15 cellular contexts compared by ENCODE assay signal in the genomic region with DNA sequence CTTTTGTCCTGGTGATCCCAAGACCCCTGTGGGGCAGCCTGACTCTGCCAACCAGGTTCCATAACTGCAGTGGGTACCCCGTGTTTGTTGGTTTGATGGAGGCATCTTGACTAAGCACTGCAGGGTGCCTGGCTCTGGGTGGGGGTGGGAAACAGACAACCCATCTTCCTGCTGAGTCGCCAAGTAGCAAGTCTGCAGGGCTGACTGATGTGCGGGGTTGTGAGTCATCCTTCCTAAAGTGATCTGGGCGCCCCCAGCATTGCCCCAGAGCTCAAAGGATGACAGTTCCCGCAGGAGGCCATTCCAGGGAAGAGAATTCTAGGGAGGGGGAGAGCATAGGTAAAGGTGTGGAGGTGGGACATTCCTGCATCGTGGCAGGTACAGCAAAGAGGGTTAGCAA. TPM values are rescaled to one million over a fixed set of nuclear protein-coding genes. Genes with fewer than 3 reads are reported as not detected.
DNase-seq lines count a peak whose midpoint lies in the region; ATAC-seq lines count a peak whose summit lies in the region.
"Had no signal": no experiment of that assay in that cellular context is flagged by ENCODE, and none has a peak within 500 bp of the region (broad histone marks: within the 10 kb centered on the region; RNA-seq: fewer than 3 reads in every experiment).

No MANE protein-coding gene starts in this region.

- intact Hi-C loops in Right ventricle myocardium inferior (cut with DNase I) (no loop called here), cardiac septum (cut with DNase I) (no loop called here)

- peak overlapping the region; percentile 27 for H3K27ac ChIP-seq in temporal lobe (ENCODE audit: low read depth, low read length)
- H3K27ac ChIP-seq: SK-N-MC had no signal

- ATAC-seq in Right ventricle myocardium inferior (no peak), HG02840 (IDR thresholded peaks at IDR 0.05; ENCODE audit: low FRiP score, unreplicated experiment) (no peak)
- ATAC-seq: activated CD4-positive, CD25-positive, alpha-beta regulatory T cell treated with anti-CD3 and anti-CD28 coated beads, Interleukin-2, amount 50 U/mL, for 24 hours had no signal

- DNase-seq in Right ventricle myocardium inferior (ENCODE audit: missing footprints) (peak; percentile 55), cardiac septum (ENCODE audit: low spot score) (no peak), SW480 (ENCODE audit: low spot score) (peak; percentile 23), hepatic stellate cell (ENCODE audit: low spot score) (peak; percentile 67), COR-L47 (lab: John Stamatoyannopoulos, UW) (no peak)
- no peak for DNase-seq in stimulated activated CD4-positive, alpha-beta T cell treated with anti-CD3 and anti-CD28 coated beads, Interleukin-4, amount 100 ng/mL, for 24 hours
- DNase-seq: ACHN; activated T-cell treated with anti-CD3 and anti-CD28 coated beads, Interleukin-2, amount 50 U/mL, for 48 hours; DMS153; hippocampal formation; NCI-H1694 had no signal

RNA-seq across cellular contexts. Expression of a gene that starts 23.5 kb away (rescaled TPM):
- total RNA-seq in Right ventricle myocardium inferior (53.0 TPM), cardiac septum (60.3 TPM), temporal lobe (16.5 TPM)

Comparison
In these comparisons a context has a peak if more than half of its experiments do, and no peak if none do; other contexts are left out.
1. DNase-seq: peak in Right ventricle myocardium inferior (single experiment), SW480 (single experiment) and hepatic stellate cell (single experiment); none in cardiac septum (single experiment), COR-L47 (single experiment) and stimulated activated CD4-positive, alpha-beta T cell treated with anti-CD3 and anti-CD28 coated beads, Interleukin-4, amount 100 ng/mL, for 24 hours (single experiment).